ENCODE assay signal across 26 cellular contexts in the genomic region with DNA sequence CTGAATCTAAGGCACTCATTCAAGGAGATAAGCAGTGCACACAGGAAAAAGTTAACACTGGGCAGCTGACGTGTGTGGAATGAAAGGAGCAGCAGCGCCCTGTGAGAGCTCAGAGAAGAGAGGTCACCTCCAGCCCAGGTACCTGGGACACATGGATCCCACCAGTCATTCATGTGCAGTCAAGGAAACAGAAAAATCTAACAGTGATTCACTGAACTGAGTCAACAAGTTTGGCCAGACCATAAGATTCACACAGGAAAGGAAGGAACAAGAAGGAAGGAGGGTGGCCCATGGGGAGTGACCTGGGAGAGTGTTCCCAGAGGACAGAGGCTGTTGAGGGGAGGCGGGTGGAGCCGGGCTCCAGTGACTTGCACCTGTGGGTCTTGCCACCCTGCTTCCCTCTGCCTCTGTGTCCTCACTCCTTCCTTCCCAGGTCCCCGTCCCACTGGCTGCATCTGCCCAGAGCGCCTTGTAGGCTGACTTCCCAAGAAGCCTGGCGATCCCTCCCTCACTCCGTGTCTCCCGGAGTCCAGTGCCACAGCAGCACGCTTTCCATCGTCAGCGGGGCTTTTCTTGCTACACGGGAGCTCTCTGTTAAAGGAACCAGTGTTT. TPM values are rescaled to one million over a fixed set of nuclear protein-coding genes. Genes with fewer than 3 reads are reported as not detected.
DNase-seq lines count a peak whose midpoint lies in the region; ATAC-seq, FAIRE-seq and TF ChIP-seq lines count a peak whose summit lies in the region.
"Had no signal": no experiment of that assay in that cellular context is flagged by ENCODE, and none has a peak within 500 bp of the region (broad histone marks: within the 10 kb centered on the region; RNA-seq: fewer than 3 reads in every experiment).

No MANE protein-coding gene starts in this region.

- 84 to 93% (median 93%) methylated on average over 13 of the region's 13 CpGs for WGBS in small intestine, 3 donors
- WGBS in body of pancreas, 2 donors: 91 to 92% methylated on average over 13 of the region's 13 CpGs

- CTCF ChIA-PET in CD8-positive, alpha-beta T cell (lab: Charles Lee): interaction anchor here (0.5 kb wide), 1 partner anchor 906 kb away, joined by 3 read pairs; no protein-coding TSS in a partner anchor

- TF ChIP-seq CTCF in fibroblast of mammary gland (conservative IDR thresholded peaks at IDR 0.05; ENCODE audit: control insufficient read depth, insufficient read depth, low read depth, low read length) (no peak), body of pancreas (IDR thresholded peaks at IDR 0.05) (no peak)
- TF ChIP-seq CTCF in CD8-positive, alpha-beta T cell (IDR thresholded peaks at IDR 0.05): no peak

- peaks cover 31% of the 10 kb centered on the region for H3K36me3 Mint-ChIP-seq in CD8-positive, alpha-beta T cell

- H3K4me3 Mint-ChIP-seq in CD8-positive, alpha-beta T cell: no peak overlapping the region
- H3K4me3 Mint-ChIP-seq: CD4-positive, alpha-beta T cell; neural progenitor cell had no signal

- H3K27ac Mint-ChIP-seq in CD8-positive, alpha-beta T cell: no peak overlapping the region
- H3K27ac Mint-ChIP-seq: CD4-positive, alpha-beta T cell; neural progenitor cell had no signal

- DNase-seq in HT-29 (ENCODE audit: low spot score) (peak; percentile 51), RKO (ENCODE audit: low spot score) (peak; percentile 41), fibroblast of mammary gland (ENCODE audit: low read depth) (peak; percentile 22), small intestine (peak; percentile 9), body of pancreas (no peak)
- no peak for DNase-seq in stimulated activated naive CD4-positive, alpha-beta T cell (lab: John Stamatoyannopoulos, UW)
- DNase-seq in CD8-positive, alpha-beta T cell: no peak
- DNase-seq: activated gamma-delta T cell treated with Interleukin-2 at 50 U/mL for 16 hours; activated T-cell treated with anti-CD3 and anti-CD28 coated beads for 4 hours; adrenal gland; CD4-positive, alpha-beta T cell; dermis blood vessel endothelial cell; DMS153; head of caudate nucleus; Kasumi-1; NCI-H1105 treated with DMSO at 0.1 percent for 48 hours; NCI-H2081; NK-92 treated with Interleukin-12 subunit alpha and Interleukin-12 subunit beta, amount 100 ng/mL, for 24 hours; Peyer's patch; stimulated activated CD4-positive, alpha-beta T cell treated with anti-CD3 and anti-CD28 coated beads, Interleukin-2, amount 100 ng/mL, for 48 hours; stimulated activated naive CD4-positive, alpha-beta T cell treated with Interleukin-2 at 50 U/mL for 16 hours; tibial artery had no signal

- no peaks in the 10 kb centered on the region for H3K9me3 Mint-ChIP-seq in CD8-positive, alpha-beta T cell
- H3K9me3 Mint-ChIP-seq: CD4-positive, alpha-beta T cell; neural progenitor cell had no signal

- POLR2A ChIA-PET in CD8-positive, alpha-beta T cell (lab: Charles Lee): no interaction called here

- H3K27me3 Mint-ChIP-seq in CD8-positive, alpha-beta T cell (ENCODE audit: low read depth): no peaks in the 10 kb centered on the region
- H3K27me3 Mint-ChIP-seq: CD4-positive, alpha-beta T cell had no signal

- H3K36me3 ChIP-seq in small intestine (ENCODE audit: control insufficient read depth in 2 of 2, insufficient read depth in 2 of 2, low read length in 2 of 2) (no peaks in the 10 kb centered on the region), body of pancreas (replicated peaks in 1 of 2; ENCODE audit: insufficient read depth in 1 of 2, low read depth in 2 of 2) (peaks cover 0 to 2% of the 10 kb centered on the region in 2 donors)
- no peaks in the 10 kb centered on the region for H3K36me3 ChIP-seq in CD8-positive, alpha-beta T cell (ENCODE audit: insufficient read depth, low read length)
- H3K36me3 ChIP-seq: adrenal gland, neural progenitor cell, Peyer's patch had no signal

- H3K4me1 ChIP-seq in small intestine (ENCODE audit: control insufficient read depth in 2 of 2, insufficient read depth in 1 of 2, low read depth in 1 of 2, low read length in 1 of 2): peaks cover 2% of the 10 kb centered on the region in 2 donors
- H3K4me1 ChIP-seq in body of pancreas: no peaks in the 10 kb centered on the region
- no peaks in the 10 kb centered on the region for H3K4me1 ChIP-seq in CD8-positive, alpha-beta T cell (ENCODE audit: insufficient read depth, low read length)
- H3K4me1 ChIP-seq: adrenal gland, tibial artery had no signal

- no peaks in the 10 kb centered on the region for H3K9me3 ChIP-seq in small intestine (ENCODE audit: control insufficient read depth, low read depth)
- H3K9me3 ChIP-seq in body of pancreas: no peaks in the 10 kb centered on the region
- H3K9me3 ChIP-seq in CD8-positive, alpha-beta T cell (ENCODE audit: low read length): no peaks in the 10 kb centered on the region
- H3K9me3 ChIP-seq: adrenal gland, Peyer's patch, tibial artery had no signal

- H3K27me3 ChIP-seq in small intestine (ENCODE audit: control insufficient read depth in 2 of 2, insufficient read depth in 2 of 2, low read length in 2 of 2) (no peaks in the 10 kb centered on the region), body of pancreas (no peaks in the 10 kb centered on the region)
- H3K27me3 ChIP-seq in CD8-positive, alpha-beta T cell (ENCODE audit: insufficient read depth, low read length): no peaks in the 10 kb centered on the region
- H3K27me3 ChIP-seq: adrenal gland, neural progenitor cell, Peyer's patch, tibial artery had no signal

- H3K4me1 Mint-ChIP-seq in CD8-positive, alpha-beta T cell (ENCODE audit: low read depth): no peaks in the 10 kb centered on the region

- ATAC-seq in body of pancreas (no peak), GM21390 (IDR thresholded peaks at IDR 0.05; ENCODE audit: unreplicated experiment) (no peak)
- no peak for ATAC-seq in CD8-positive, alpha-beta T cell
- ATAC-seq: left lobe of liver had no signal

- intact Hi-C loops in body of pancreas (cut with DNase I): no loop called here
- intact Hi-C loops in CD8-positive, alpha-beta T cell (cut with DNase I, micrococcal nuclease): no loop called here

- no peak overlapping the region for H3K27ac ChIP-seq in small intestine (ENCODE audit: low read depth in 1 of 2, low read length in 1 of 2)
- no peak overlapping the region for H3K27ac ChIP-seq in body of pancreas
- H3K27ac ChIP-seq in CD8-positive, alpha-beta T cell (ENCODE audit: low read depth, low read length): no peak overlapping the region
- H3K27ac ChIP-seq: adrenal gland, neural progenitor cell, Peyer's patch, skin epidermis, tibial artery had no signal

- FAIRE-seq in small intestine (lab: Jason Lieb, UNC): no peak

- no peak for TF ChIP-seq POLR2A in body of pancreas (IDR thresholded peaks at IDR 0.05)

- H3K4me3 ChIP-seq in fibroblast of mammary gland (ENCODE audit: control insufficient read depth, low read depth, low read length): no peak overlapping the region
- H3K4me3 ChIP-seq in small intestine (ENCODE audit: low read depth in 1 of 2, low read length in 2 of 2): no peak overlapping the region
- no peak overlapping the region for H3K4me3 ChIP-seq in body of pancreas
- no peak overlapping the region for H3K4me3 ChIP-seq in CD8-positive, alpha-beta T cell (ENCODE audit: low read depth, low read length)
- H3K4me3 ChIP-seq: adrenal gland, neural progenitor cell, Peyer's patch, skin epidermis, tibial artery had no signal

RNA-seq across cellular contexts. Expression of gene RNF32, which starts 27.7 kb away (rescaled TPM):
- total RNA-seq in HT-29 (2014; rRNA removed; shearing (Covaris generic)): 0.66 and 1.9 TPM in 2 replicates
- polyA plus RNA-seq in small intestine: 1 to 10 TPM; 1.1 to 1.6 (median 1.1) TPM
- total RNA-seq in body of pancreas: under 1 TPM; 0.26 to 0.99 TPM
- under 1 TPM; 0.33 to 0.46 TPM for total RNA-seq in CD8-positive, alpha-beta T cell

Comparison
In these comparisons a context has a peak if more than half of its experiments do, and no peak if none do; other contexts are left out.
1. DNase-seq: peak in HT-29 (single experiment), RKO (single experiment), fibroblast of mammary gland (single experiment) and small intestine (single experiment); none in stimulated activated naive CD4-positive, alpha-beta T cell (0 of 6), body of pancreas (0 of 4) and CD8-positive, alpha-beta T cell (0 of 7).